ENCODE assay signal across 9 cellular contexts in genomic region chr1:94069649-94070285, GRCh38.
DNase-seq lines count a peak whose midpoint lies in the region; ATAC-seq and TF ChIP-seq lines count a peak whose summit lies in the region.
"Had no signal": no experiment of that assay in that cellular context is flagged by ENCODE, and none has a peak within 500 bp of the region (broad histone marks: within the 10 kb centered on the region; RNA-seq: fewer than 3 reads in every experiment).

No MANE protein-coding gene starts in this region.

- H3K27me3 Mint-ChIP-seq in nephron progenitor cell (ENCODE audit: low read depth, poor library complexity): no peaks in the 10 kb centered on the region

- H3K9me3 Mint-ChIP-seq in nephron progenitor cell: no peaks in the 10 kb centered on the region
- no peaks in the 10 kb centered on the region for H3K9me3 Mint-ChIP-seq in stimulated activated effector memory CD8-positive, alpha-beta T cell treated with anti-CD3 and anti-CD28 coated beads, Interleukin-12 subunit alpha, Interleukin-12 subunit beta, amount 100 ng/mL, for 72 hours
- H3K9me3 Mint-ChIP-seq: activated T-helper 17 cell treated with anti-CD3 and anti-CD28 coated beads, Interleukin-2, amount 50 U/mL, for 72 hours had no signal

- ATAC-seq in stimulated activated effector memory CD8-positive, alpha-beta T cell treated with anti-CD3 and anti-CD28 coated beads, Interleukin-12 subunit alpha, Interleukin-12 subunit beta, amount 100 ng/mL, for 72 hours: no peak
- ATAC-seq in HG02840 (IDR thresholded peaks at IDR 0.05; ENCODE audit: low FRiP score, unreplicated experiment): no peak
- ATAC-seq: activated T-helper 17 cell treated with anti-CD3 and anti-CD28 coated beads, Interleukin-2, amount 50 U/mL, for 72 hours had no signal

- H3K27me3 ChIP-seq in BLaER1 (no peaks in the 10 kb centered on the region), duodenal mucosa (ENCODE audit: control insufficient read depth in 1 of 2, insufficient read depth in 2 of 2, low read length in 2 of 2) (no peaks in the 10 kb centered on the region)

- H3K4me1 ChIP-seq in BLaER1 (peaks cover 96% of the 10 kb centered on the region), duodenal mucosa (ENCODE audit: control insufficient read depth in 1 of 2, insufficient read depth in 2 of 2, low read length in 2 of 2) (peaks cover 15 to 24% of the 10 kb centered on the region in 2 donors)

- H3K4me3 ChIP-seq in BLaER1 (peak overlapping the region; percentile 11; the same call in 1 of the 2 replicates), LNCaP clone FGC (ENCODE audit: low read depth, low read length) (no peak overlapping the region), duodenal mucosa (ENCODE audit: low read depth in 1 of 2, low read length in 2 of 2) (no peak overlapping the region)

- peak overlapping the region; percentile 91 for H3K4me2 ChIP-seq in BLaER1

- no peaks in the 10 kb centered on the region for H3K36me3 Mint-ChIP-seq in nephron progenitor cell (ENCODE audit: low read depth)
- no peaks in the 10 kb centered on the region for H3K36me3 Mint-ChIP-seq in stimulated activated effector memory CD8-positive, alpha-beta T cell treated with anti-CD3 and anti-CD28 coated beads, Interleukin-12 subunit alpha, Interleukin-12 subunit beta, amount 100 ng/mL, for 72 hours

- H3K36me3 ChIP-seq in BLaER1: no peaks in the 10 kb centered on the region
- no peaks in the 10 kb centered on the region for H3K36me3 ChIP-seq in duodenal mucosa (ENCODE audit: control insufficient read depth in 1 of 2, insufficient read depth in 2 of 2, low read length in 2 of 2)

- peak; percentile 75 for DNase-seq in LNCaP clone FGC (ENCODE audit: low read depth)
- no peak for DNase-seq in nephron progenitor cell
- no peak for DNase-seq in activated CD4-positive, alpha-beta T cell treated with anti-CD3 and anti-CD28 coated beads, Interleukin-2, amount 50 U/mL, for 4 hours
- no peak for DNase-seq in stimulated activated effector memory CD8-positive, alpha-beta T cell treated with anti-CD3 and anti-CD28 coated beads, Interleukin-12 subunit alpha, Interleukin-12 subunit beta, amount 100 ng/mL, for 72 hours (ENCODE audit: low spot score in 2 of 2)
- DNase-seq in Ammon's horn (ENCODE audit: low spot score): no peak

- no peaks in the 10 kb centered on the region for H4K20me1 ChIP-seq in BLaER1

- peak overlapping the region; percentile 95 for H3K27ac ChIP-seq in BLaER1
- H3K27ac ChIP-seq in duodenal mucosa (ENCODE audit: low read depth, low read length): peak overlapping the region; percentile 13

- peak overlapping the region; percentile 39 for H3K4me3 Mint-ChIP-seq in nephron progenitor cell
- no peak overlapping the region for H3K4me3 Mint-ChIP-seq in stimulated activated effector memory CD8-positive, alpha-beta T cell treated with anti-CD3 and anti-CD28 coated beads, Interleukin-12 subunit alpha, Interleukin-12 subunit beta, amount 100 ng/mL, for 72 hours
- H3K4me3 Mint-ChIP-seq: activated T-helper 17 cell treated with anti-CD3 and anti-CD28 coated beads, Interleukin-2, amount 50 U/mL, for 72 hours had no signal

- peaks cover 55% of the 10 kb centered on the region for H3K4me1 Mint-ChIP-seq in nephron progenitor cell
- peaks cover 5% of the 10 kb centered on the region for H3K4me1 Mint-ChIP-seq in stimulated activated effector memory CD8-positive, alpha-beta T cell treated with anti-CD3 and anti-CD28 coated beads, Interleukin-12 subunit alpha, Interleukin-12 subunit beta, amount 100 ng/mL, for 72 hours
- H3K4me1 Mint-ChIP-seq: activated T-helper 17 cell treated with anti-CD3 and anti-CD28 coated beads, Interleukin-2, amount 50 U/mL, for 72 hours had no signal

- TF ChIP-seq CTCF in LNCaP clone FGC (IDR thresholded peaks at IDR 0.05; ENCODE audit: control insufficient read depth, extremely low read depth, insufficient read depth): no peak
- no peak for TF ChIP-seq CTCF in nephron progenitor cell (IDR thresholded peaks at IDR 0.05)

- H3K9me3 ChIP-seq in BLaER1: no peaks in the 10 kb centered on the region
- H3K9me3 ChIP-seq in duodenal mucosa (ENCODE audit: control insufficient read depth in 1 of 2, low read length in 2 of 2): no peaks in the 10 kb centered on the region

- H3K27ac Mint-ChIP-seq in nephron progenitor cell: peak overlapping the region; percentile 26
- no peak overlapping the region for H3K27ac Mint-ChIP-seq in stimulated activated effector memory CD8-positive, alpha-beta T cell treated with anti-CD3 and anti-CD28 coated beads, Interleukin-12 subunit alpha, Interleukin-12 subunit beta, amount 100 ng/mL, for 72 hours
- H3K27ac Mint-ChIP-seq: activated T-helper 17 cell treated with anti-CD3 and anti-CD28 coated beads, Interleukin-2, amount 50 U/mL, for 72 hours had no signal

- H3K9ac ChIP-seq in BLaER1: peak overlapping the region; percentile 69
- H3K9ac ChIP-seq in duodenal mucosa (ENCODE audit: low read depth in 1 of 2, low read length in 2 of 2): no peak overlapping the region
